29 cellular contexts compared by ENCODE assay signal in the genomic region with DNA sequence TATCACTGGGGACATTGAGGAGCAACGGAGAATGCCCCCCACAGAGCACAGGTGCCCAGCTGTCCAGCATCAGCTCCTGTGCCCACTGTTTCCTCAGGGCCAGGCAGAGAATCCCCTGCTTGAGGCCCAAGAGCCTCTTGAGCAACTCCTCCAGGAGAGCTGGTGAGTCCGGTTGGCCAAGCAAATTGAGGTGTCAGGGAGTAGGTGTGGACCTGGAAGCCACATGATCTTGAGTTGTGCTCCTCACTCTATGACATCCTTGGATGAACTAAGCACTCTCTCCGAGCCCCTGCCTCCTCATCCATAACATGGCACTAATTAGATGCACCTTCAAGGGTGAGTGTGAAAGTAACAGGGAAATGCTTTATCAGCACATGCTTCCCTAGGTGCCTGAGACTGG.
"Had no signal": no experiment of that assay in that cellular context is flagged by ENCODE, and none has a peak within 500 bp of the region (broad histone marks: within the 10 kb centered on the region; RNA-seq: fewer than 3 reads in every experiment).

No MANE protein-coding gene starts in this region.

- H3K9me3 ChIP-seq: ascending aorta, body of pancreas, SJCRH30 had no signal

- H3K27ac Mint-ChIP-seq: activated B cell treated with CpG ODN at 0.5 μM for 24 hours; activated CD4-positive, alpha-beta T cell treated with anti-CD3 and anti-CD28 coated beads, Interleukin-2, amount 10 ng/mL, durations not matched to agents 24 days and 14 days; activated CD8-positive, alpha-beta memory T cell treated with anti-CD3 and anti-CD28 coated beads, Interleukin-2, amount 10 ng/mL, durations not matched to agents 7 days and 5 days; activated naive CD4-positive, alpha-beta T cell treated with anti-CD3 and anti-CD28 coated beads, Interleukin-2, amount 50 U/mL, for 72 hours; activated naive CD8-positive, alpha-beta T cell treated with anti-CD3 and anti-CD28 coated beads, Interleukin-2, amount 50 U/mL, for 24 hours; activated T-cell treated with anti-CD3 and anti-CD28 coated beads, Interleukin-2, amount 50 U/mL, for 24 hours; activated T-helper 1 cell treated with anti-CD3 and anti-CD28 coated beads, Interleukin-12 subunit alpha, Interleukin-12 subunit beta, Interleukin-2, Interleukin-4 antibody, amounts not matched to agents 30 ng/mL and 10 ng/mL and 1 ng/mL, durations not matched to agents 14 hours and 24 hours and 36 hours; T-helper 17 cell had no signal

- H3K36me3 Mint-ChIP-seq: activated CD8-positive, alpha-beta memory T cell treated with anti-CD3 and anti-CD28 coated beads, Interleukin-2, amount 10 ng/mL, durations not matched to agents 7 days and 5 days; activated naive CD4-positive, alpha-beta T cell treated with anti-CD3 and anti-CD28 coated beads, Interleukin-2, amount 50 U/mL, for 72 hours had no signal

- H3K27me3 ChIP-seq: ascending aorta, body of pancreas, SJCRH30 had no signal

- H3K4me3 ChIP-seq: ascending aorta, body of pancreas, SJCRH30 had no signal

- H3K4me3 Mint-ChIP-seq: activated B cell treated with CpG ODN at 0.5 μM for 24 hours; activated CD4-positive, alpha-beta T cell treated with anti-CD3 and anti-CD28 coated beads, Interleukin-2, amount 10 ng/mL, durations not matched to agents 24 days and 14 days; activated CD8-positive, alpha-beta memory T cell treated with anti-CD3 and anti-CD28 coated beads, Interleukin-2, amount 10 ng/mL, durations not matched to agents 7 days and 5 days; activated naive CD8-positive, alpha-beta T cell treated with anti-CD3 and anti-CD28 coated beads, Interleukin-2, amount 50 U/mL, for 24 hours; activated T-cell treated with anti-CD3 and anti-CD28 coated beads, Interleukin-2, amount 50 U/mL, for 24 hours; activated T-helper 1 cell treated with anti-CD3 and anti-CD28 coated beads, Interleukin-12 subunit alpha, Interleukin-12 subunit beta, Interleukin-2, Interleukin-4 antibody, amounts not matched to agents 30 ng/mL and 10 ng/mL and 1 ng/mL, durations not matched to agents 14 hours and 24 hours and 36 hours; T-helper 17 cell had no signal

- H3K27ac ChIP-seq: ascending aorta, body of pancreas, SJCRH30 had no signal

- H3K4me1 Mint-ChIP-seq: activated B cell treated with CpG ODN at 0.5 μM for 24 hours; activated CD4-positive, alpha-beta T cell treated with anti-CD3 and anti-CD28 coated beads, Interleukin-2, amount 10 ng/mL, durations not matched to agents 24 days and 14 days; activated CD8-positive, alpha-beta memory T cell treated with anti-CD3 and anti-CD28 coated beads, Interleukin-2, amount 10 ng/mL, durations not matched to agents 7 days and 5 days; T-helper 17 cell had no signal

- DNase-seq: activated B cell treated with CpG ODN at 0.5 μM for 24 hours; activated CD4-positive, alpha-beta T cell treated with anti-CD3 and anti-CD28 coated beads for 1 hour; activated CD4-positive, alpha-beta T cell treated with anti-CD3 and anti-CD28 coated beads, Interleukin-2, amount 10 ng/mL, durations not matched to agents 24 days and 14 days; activated CD4-positive, alpha-beta T cell treated with anti-CD3 and anti-CD28 coated beads, Interleukin-2, amount 50 U/mL, for 48 hours; activated CD8-positive, alpha-beta memory T cell treated with anti-CD3 and anti-CD28 coated beads, Interleukin-2, amount 10 ng/mL, durations not matched to agents 7 days and 5 days; activated effector memory CD4-positive, alpha-beta T cell treated with anti-CD3 and anti-CD28 coated beads, Interleukin-2, amount 50 U/mL, for 16 hours; activated naive CD4-positive, alpha-beta T cell treated with Interleukin-2 at 50 U/mL for 16 hours; activated naive CD8-positive, alpha-beta T cell treated with anti-CD3 and anti-CD28 coated beads, Interleukin-2, amount 50 U/mL, for 24 hours; activated T-cell treated with anti-CD3 and anti-CD28 coated beads, Interleukin-2, amount 50 U/mL, for 24 hours; amniotic stem cell; body of pancreas; Karpas-422; NCI-H1105 treated with DMSO at 0.1 percent for 48 hours; NCI-H1436 treated with DMSO at 0.1 percent for 48 hours; NCI-H187; NCI-H2081; NCI-H510A treated with DMSO at 0.1 percent for 48 hours; NCI-H69; NK-92 treated with Interleukin-12 subunit alpha and Interleukin-12 subunit beta, amount 100 ng/mL, for 24 hours; OCI-M1; RPMI8226; SJCRH30; T-helper 17 cell; T-helper 9 cell had no signal

- H3K9me3 Mint-ChIP-seq: activated B cell treated with CpG ODN at 0.5 μM for 24 hours; activated CD4-positive, alpha-beta T cell treated with anti-CD3 and anti-CD28 coated beads, Interleukin-2, amount 10 ng/mL, durations not matched to agents 24 days and 14 days; activated naive CD4-positive, alpha-beta T cell treated with anti-CD3 and anti-CD28 coated beads, Interleukin-2, amount 50 U/mL, for 72 hours; activated naive CD8-positive, alpha-beta T cell treated with anti-CD3 and anti-CD28 coated beads, Interleukin-2, amount 50 U/mL, for 24 hours; activated T-cell treated with anti-CD3 and anti-CD28 coated beads, Interleukin-2, amount 50 U/mL, for 24 hours; activated T-helper 1 cell treated with anti-CD3 and anti-CD28 coated beads, Interleukin-12 subunit alpha, Interleukin-12 subunit beta, Interleukin-2, Interleukin-4 antibody, amounts not matched to agents 30 ng/mL and 10 ng/mL and 1 ng/mL, durations not matched to agents 14 hours and 24 hours and 36 hours had no signal

- H3K27me3 Mint-ChIP-seq: activated CD4-positive, alpha-beta T cell treated with anti-CD3 and anti-CD28 coated beads, Interleukin-2, amount 10 ng/mL, durations not matched to agents 24 days and 14 days had no signal

- ATAC-seq: activated CD8-positive, alpha-beta memory T cell treated with anti-CD3 and anti-CD28 coated beads, Interleukin-2, amount 10 ng/mL, durations not matched to agents 7 days and 5 days; activated naive CD4-positive, alpha-beta T cell treated with anti-CD3 and anti-CD28 coated beads, Interleukin-2, amount 50 U/mL, for 72 hours; activated naive CD8-positive, alpha-beta T cell treated with anti-CD3 and anti-CD28 coated beads, Interleukin-2, amount 50 U/mL, for 24 hours; body of pancreas; Panc1; Right ventricle myocardium inferior; T-helper 17 cell had no signal
